9 cellular contexts compared by ENCODE assay signal in the genomic region with DNA sequence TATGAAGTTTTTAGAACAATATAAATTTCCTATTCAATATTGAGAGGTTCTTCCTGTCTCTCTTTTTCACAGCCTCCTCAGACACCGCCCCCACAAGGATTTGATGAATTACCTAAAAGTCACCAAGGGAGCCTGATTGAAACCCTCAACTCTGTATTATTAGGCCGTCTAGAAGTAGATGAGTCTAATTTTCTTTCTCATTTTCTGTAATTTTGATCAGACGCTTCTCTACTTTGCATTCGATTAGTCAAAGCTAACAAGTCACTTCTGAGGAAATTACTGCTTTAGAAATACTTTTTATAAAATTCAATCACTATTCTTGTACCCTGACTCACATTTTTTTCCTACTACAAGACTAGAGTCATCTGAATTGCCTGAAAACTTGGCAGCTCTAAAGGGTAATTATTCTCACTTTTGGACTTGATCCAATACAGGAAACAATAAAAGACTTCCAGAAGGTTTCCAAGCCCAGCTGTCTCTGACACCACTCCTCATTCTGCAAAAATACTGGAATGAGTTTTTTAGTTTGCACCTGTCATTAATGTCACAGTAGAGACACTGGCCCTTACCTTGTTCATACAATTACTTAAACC.
DNase-seq lines count a peak whose midpoint lies in the region; FAIRE-seq and TF ChIP-seq lines count a peak whose summit lies in the region.
"Had no signal": no experiment of that assay in that cellular context is flagged by ENCODE, and none has a peak within 500 bp of the region (broad histone marks: within the 10 kb centered on the region; RNA-seq: fewer than 3 reads in every experiment).

No MANE protein-coding gene starts in this region.

- H3K27ac ChIP-seq in VCaP: peak overlapping the region; percentile 67
- H3K27ac ChIP-seq: neutrophil had no signal

- no peak for TF ChIP-seq CTCF in VCaP (conservative IDR thresholded peaks at IDR 0.05)

- in situ Hi-C loops in KBM-7 (cut with MboI; ENCODE audit: low pct_unique_long_range_greater_than_20kb, low sequenced_read_pairs): no loop called here

- DNase-seq in DMS53 (lab: John Stamatoyannopoulos, UW): peak; percentile 23
- DNase-seq in KBM-7: peak; percentile 28
- DNase-seq in left kidney (ENCODE audit: low read depth, low spot score): peak; percentile 43
- DNase-seq in GM19238 (ENCODE audit: insufficient read length, low spot score): no peak
- DNase-seq in NCI-H1930 (lab: John Stamatoyannopoulos, UW): no peak
- DNase-seq in RPMI8226: no peak
- no peak for DNase-seq in GM19239 (ENCODE audit: insufficient read length, low spot score)

- no peak for FAIRE-seq in GM19239 (lab: Jason Lieb, UNC)

Comparison
In these comparisons a context has a peak if more than half of its experiments do, and no peak if none do; other contexts are left out.
1. DNase-seq: peak in DMS53 (single experiment), KBM-7 (single experiment) and left kidney (single experiment); none in GM19238 (single experiment), NCI-H1930 (0 of 2), RPMI8226 (single experiment) and GM19239 (single experiment).